Comparison of ENCODE assay signal across 8 cellular contexts in the genomic region with DNA sequence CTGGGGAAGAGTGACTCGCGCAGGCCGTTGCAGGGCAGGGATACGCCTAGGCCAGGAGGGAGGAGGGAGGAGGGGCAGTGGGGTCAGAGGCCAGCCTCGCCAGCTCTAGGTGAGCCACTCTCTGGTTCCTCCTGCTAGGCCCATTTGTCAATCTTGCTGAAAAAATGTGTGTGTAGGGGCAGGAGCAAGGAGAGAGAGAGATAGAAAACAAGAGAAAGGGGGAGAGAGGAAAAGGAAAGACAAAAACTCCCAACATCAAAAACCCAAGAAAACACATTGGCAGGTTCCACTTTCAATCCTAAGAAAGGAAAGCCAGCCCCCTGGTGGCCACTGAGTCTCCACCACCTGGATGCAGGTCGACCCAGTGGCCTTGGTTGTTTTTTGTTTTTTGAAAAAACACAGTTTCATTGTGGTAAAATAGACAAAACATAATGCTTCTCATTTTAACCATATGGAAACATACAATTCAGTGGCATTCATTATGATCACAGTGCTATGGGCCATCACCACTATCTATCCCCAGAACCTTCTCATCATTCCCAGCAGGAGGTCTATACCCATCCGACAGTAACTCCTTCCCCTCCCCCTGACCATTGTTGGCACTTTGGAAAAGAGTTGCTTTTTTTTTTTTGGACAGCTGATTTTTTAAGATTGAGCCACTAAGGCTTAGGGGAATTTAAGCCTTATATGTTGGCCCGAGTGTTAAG. TPM values are rescaled to one million over a fixed set of nuclear protein-coding genes. Genes with fewer than 3 reads are reported as not detected.
DNase-seq lines count a peak whose midpoint lies in the region; ATAC-seq and TF ChIP-seq lines count a peak whose summit lies in the region.

No MANE protein-coding gene starts in this region.

- H3K4me1 ChIP-seq in stomach (peaks cover 0 to 26% (median 7%) of the 10 kb centered on the region in 4 donors), upper lobe of left lung (no peaks in the 10 kb centered on the region)

- TF ChIP-seq POLR2A in stomach (IDR thresholded peaks at IDR 0.05): no peak
- TF ChIP-seq POLR2A in upper lobe of left lung (IDR thresholded peaks at IDR 0.05): no peak

- intact Hi-C loops in stomach (cut with DNase I; ENCODE audit: low total_unique reads): no loop called here

- 53 to 67% (median 59%) methylated on average over 8 of the region's 8 CpGs for WGBS in stomach, 5 donors
- 69 to 73% methylated on average over 8 of the region's 8 CpGs for WGBS in upper lobe of left lung, 2 donors

- H3K27ac ChIP-seq in stomach (no peak overlapping the region), upper lobe of left lung (no peak overlapping the region)

- TF ChIP-seq CTCF in AG10803 (conservative IDR thresholded peaks at IDR 0.05; ENCODE audit: low read length): peak; percentile 60
- TF ChIP-seq CTCF in GM12865 (IDR thresholded peaks at IDR 0.05; ENCODE audit: insufficient read depth, low read depth, low read length, missing control alignments): peak; percentile 39
- TF ChIP-seq CTCF in fibroblast of mammary gland (conservative IDR thresholded peaks at IDR 0.05; ENCODE audit: control insufficient read depth, insufficient read depth, low read depth, low read length): peak; percentile 60
- TF ChIP-seq CTCF in stomach (IDR thresholded peaks at IDR 0.05): peak in 4 of 7 experiments; percentile 33 to 55 (median 41)
- TF ChIP-seq CTCF in upper lobe of left lung (IDR thresholded peaks at IDR 0.05): peak in 2 of 6 experiments; percentile 6 to 25

- H3K9me3 ChIP-seq in stomach (no peaks in the 10 kb centered on the region), upper lobe of left lung (no peaks in the 10 kb centered on the region)

- TF ChIP-seq EP300 in stomach (IDR thresholded peaks at IDR 0.05): no peak
- no peak for TF ChIP-seq EP300 in upper lobe of left lung (IDR thresholded peaks at IDR 0.05)

- DNase-seq in AG10803 (ENCODE audit: low read depth): peak; percentile 28
- peak; percentile 12 for DNase-seq in GM12865 (ENCODE audit: low read depth)
- peak; percentile 80 for DNase-seq in OCI-M1 (lab: John Stamatoyannopoulos, UW)
- DNase-seq in fibroblast of mammary gland (ENCODE audit: low read depth): peak; percentile 47
- peak; percentile 55 for DNase-seq in stomach
- no peak for DNase-seq in upper lobe of left lung

- ATAC-seq in HG02623 (IDR thresholded peaks at IDR 0.05; ENCODE audit: unreplicated experiment) (no peak), GM18909 (IDR thresholded peaks at IDR 0.05; ENCODE audit: poor library complexity, unreplicated experiment) (no peak), upper lobe of left lung (ENCODE audit: low FRiP score in 2 of 2) (no peak)

- H3K27me3 ChIP-seq in stomach (no peaks in the 10 kb centered on the region), upper lobe of left lung (no peaks in the 10 kb centered on the region)

- H3K36me3 ChIP-seq in stomach (peaks cover 0 to 61% (median 52%) of the 10 kb centered on the region in 4 donors), upper lobe of left lung (peaks cover 0 to 6% (median under 1%) of the 10 kb centered on the region in 4 donors)

- H3K4me3 ChIP-seq in AG10803 (ENCODE audit: low read length): no peak overlapping the region
- H3K4me3 ChIP-seq in GM12865 (ENCODE audit: low read depth, low read length): no peak overlapping the region
- H3K4me3 ChIP-seq in fibroblast of mammary gland (ENCODE audit: control insufficient read depth, low read depth, low read length): no peak overlapping the region
- H3K4me3 ChIP-seq in stomach: no peak overlapping the region
- no peak overlapping the region for H3K4me3 ChIP-seq in upper lobe of left lung

RNA-seq across cellular contexts. Expression of a gene that starts 10.9 kb away (rescaled TPM):
- total RNA-seq in stomach (10 to 100 TPM in 3 of 5 donors, 1 to 10 TPM in 1, not detected in 1; 2.6 to 63.7 (median 28.3) TPM), upper lobe of left lung (1 to 10 TPM in 1 of 6 donors, under 1 TPM in 1, not detected in 4; 0.77 to 5.2 TPM)
- 1 to 10 TPM in 1 of 3 donors, not detected in 2; 1.1 TPM for polyA plus RNA-seq in stomach

RNA-seq across cellular contexts. Expression of a gene that starts 14.5 kb away (rescaled TPM):
- total RNA-seq in stomach: 10 to 100 TPM in 1 of 5 donors, 1 to 10 TPM in 4; 2.6 to 29.2 (median 4.8) TPM
- polyA plus RNA-seq in stomach: 1 to 10 TPM; 1.4 to 4.0 (median 2.3) TPM
- 10 to 100 TPM in 1 of 6 donors, 1 to 10 TPM in 5; 2.4 to 27.2 (median 6.2) TPM for total RNA-seq in upper lobe of left lung

RNA-seq across cellular contexts. Expression of a gene that starts 46.8 kb away (rescaled TPM):
- total RNA-seq in stomach (100 to 1,000 TPM in 2 of 5 donors, 10 to 100 TPM in 3; 36.4 to 110 (median 86.2) TPM), upper lobe of left lung (1 to 10 TPM; 2.6 to 8.4 (median 4.4) TPM)
- polyA plus RNA-seq in stomach: 10 to 100 TPM; 10.0 to 53.0 (median 21.7) TPM

Comparison
In these comparisons a context has a peak if more than half of its experiments do, and no peak if none do; other contexts are left out.
1. DNase-seq: peak in AG10803 (single experiment), GM12865 (single experiment), OCI-M1 (single experiment), fibroblast of mammary gland (single experiment) and stomach (single experiment); none in upper lobe of left lung (0 of 2).